11 cellular contexts compared by ENCODE assay signal in the genomic region with DNA sequence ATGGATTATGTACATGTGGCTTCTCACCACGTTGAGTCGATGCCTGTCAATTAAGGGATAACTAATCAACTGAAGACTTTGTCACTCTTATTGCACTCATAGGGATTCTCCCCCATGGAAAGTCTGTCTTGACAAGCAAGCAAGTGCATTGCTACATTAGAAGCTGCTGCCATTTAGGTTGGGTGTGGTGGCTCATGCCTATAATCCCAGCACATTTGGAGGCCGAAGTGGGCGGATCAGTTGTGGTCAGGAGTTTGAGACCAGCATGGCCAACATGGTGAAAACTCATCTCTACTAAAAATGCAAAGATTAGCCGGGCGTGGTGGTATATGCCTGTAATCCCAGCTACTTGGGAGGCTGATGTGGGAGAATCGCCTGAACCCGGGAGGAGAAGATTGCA. TPM values are rescaled to one million over a fixed set of nuclear protein-coding genes. Genes with fewer than 3 reads are reported as not detected.
DNase-seq lines count a peak whose midpoint lies in the region; ATAC-seq, FAIRE-seq and TF ChIP-seq lines count a peak whose summit lies in the region.
"Had no signal": no experiment of that assay in that cellular context is flagged by ENCODE, and none has a peak within 500 bp of the region (broad histone marks: within the 10 kb centered on the region; RNA-seq: fewer than 3 reads in every experiment).

No MANE protein-coding gene starts in this region.

- peaks cover 9% of the 10 kb centered on the region for H3K36me3 Mint-ChIP-seq in astrocyte (ENCODE audit: low read depth, unreplicated experiment)

- H3K9me3 Mint-ChIP-seq in astrocyte (ENCODE audit: unreplicated experiment) = peaks cover 3% of the 10 kb centered on the region

- H3K27me3 ChIP-seq in left ventricle myocardium inferior (ENCODE audit: low read depth) (no peaks in the 10 kb centered on the region), astrocyte (ENCODE audit: insufficient read depth, low read length) (no peaks in the 10 kb centered on the region), muscle layer of colon (ENCODE audit: control insufficient read depth in 1 of 2, insufficient read depth in 2 of 2, low read length in 2 of 2) (no peaks in the 10 kb centered on the region), upper lobe of right lung (no peaks in the 10 kb centered on the region)

- peak overlapping the region; percentile 64 for H3K4me3 Mint-ChIP-seq in astrocyte (ENCODE audit: unreplicated experiment)

- TF ChIP-seq CTCF in left ventricle myocardium inferior (IDR thresholded peaks at IDR 0.05; ENCODE audit: borderline replicate concordance) (no peak), astrocyte (IDR thresholded peaks at IDR 0.05; ENCODE audit: insufficient read depth, low read depth, low read length) (no peak), upper lobe of right lung (IDR thresholded peaks at IDR 0.05) (no peak)

- H3K79me2 ChIP-seq in astrocyte (ENCODE audit: insufficient read depth, low read length) = no peaks in the 10 kb centered on the region

- H3K4me2 ChIP-seq in astrocyte (ENCODE audit: low read length) = no peak overlapping the region

- H3K27ac ChIP-seq in left ventricle myocardium inferior (replicated peaks) (peak overlapping the region; percentile 98), astrocyte (ENCODE audit: low read depth, low read length) (no peak overlapping the region), muscle layer of colon (ENCODE audit: low read depth, low read length) (peak overlapping the region; percentile 100), upper lobe of right lung (peak overlapping the region; percentile 94)

- H4K20me1 ChIP-seq in astrocyte (ENCODE audit: insufficient read depth, low read length) = no peaks in the 10 kb centered on the region

- no peak overlapping the region for H2AFZ ChIP-seq in astrocyte (ENCODE audit: low read depth, low read length)

- ATAC-seq in Right ventricle myocardium inferior (no peak), upper lobe of right lung (no peak)

- peak overlapping the region; percentile 89 for H3K4me3 ChIP-seq in left ventricle myocardium inferior
- no peak overlapping the region for H3K4me3 ChIP-seq in astrocyte (ENCODE audit: insufficient read depth, low read depth, low read length)
- no peak overlapping the region for H3K4me3 ChIP-seq in muscle layer of colon (ENCODE audit: low read depth in 1 of 2, low read length in 2 of 2)
- H3K4me3 ChIP-seq in upper lobe of right lung = peak overlapping the region; percentile 79

- H3K27ac Mint-ChIP-seq in astrocyte (ENCODE audit: unreplicated experiment) = peak overlapping the region; percentile 18

- no peaks in the 10 kb centered on the region for H3K36me3 ChIP-seq in left ventricle myocardium inferior
- no peaks in the 10 kb centered on the region for H3K36me3 ChIP-seq in astrocyte (ENCODE audit: insufficient read depth, low read length)
- H3K36me3 ChIP-seq in muscle layer of colon (ENCODE audit: insufficient read depth, low read length) = no peaks in the 10 kb centered on the region
- no peaks in the 10 kb centered on the region for H3K36me3 ChIP-seq in upper lobe of right lung

- FAIRE-seq in astrocyte (lab: Jason Lieb, UNC) = no peak
- FAIRE-seq: GM12892 had no signal

- peaks cover 34% of the 10 kb centered on the region for H3K4me1 ChIP-seq in left ventricle myocardium inferior
- H3K4me1 ChIP-seq in astrocyte (ENCODE audit: insufficient read depth, low read length) = no peaks in the 10 kb centered on the region
- H3K4me1 ChIP-seq in muscle layer of colon (ENCODE audit: insufficient read depth, low read length) = no peaks in the 10 kb centered on the region
- peaks cover 12% of the 10 kb centered on the region for H3K4me1 ChIP-seq in upper lobe of right lung

- intact Hi-C loops in left ventricle myocardium inferior (cut with micrococcal nuclease) = no loop called here
- intact Hi-C loops in Right ventricle myocardium inferior (cut with DNase I) = no loop called here
- intact Hi-C loops in upper lobe of right lung (cut with DNase I) = no loop called here

- H3K9ac ChIP-seq in astrocyte (ENCODE audit: low read length) (no peak overlapping the region), muscle layer of colon (ENCODE audit: low read length) (no peak overlapping the region)

- no peak for DNase-seq in left ventricle myocardium inferior
- DNase-seq in Right ventricle myocardium inferior (ENCODE audit: missing footprints) = no peak
- DNase-seq in astrocyte (ENCODE audit: low read depth) = no peak
- DNase-seq in upper lobe of right lung = no peak
- DNase-seq in DMS53 treated with DMSO at 0.1 percent for 48 hours (lab: John Stamatoyannopoulos, UW; ENCODE audit: unreplicated experiment) = no peak
- DNase-seq in NCI-H1930 (lab: John Stamatoyannopoulos, UW) = no peak
- no peak for DNase-seq in NCI-H82 treated with DMSO at 0.1 percent for 48 hours (lab: John Stamatoyannopoulos, UW; ENCODE audit: unreplicated experiment)
- DNase-seq: islet precursor cell, NCI-H2171 had no signal

- peaks cover 26% of the 10 kb centered on the region for H3K4me1 Mint-ChIP-seq in astrocyte (ENCODE audit: low read depth, unreplicated experiment)

- H3K9me3 ChIP-seq in left ventricle myocardium inferior (replicated peaks) = no peaks in the 10 kb centered on the region
- peaks cover 6% of the 10 kb centered on the region for H3K9me3 ChIP-seq in astrocyte (ENCODE audit: insufficient read depth, low read depth, low read length)
- no peaks in the 10 kb centered on the region for H3K9me3 ChIP-seq in muscle layer of colon (ENCODE audit: low read length)
- H3K9me3 ChIP-seq in upper lobe of right lung = no peaks in the 10 kb centered on the region

- no peaks in the 10 kb centered on the region for H3K27me3 Mint-ChIP-seq in astrocyte (ENCODE audit: low read depth, unreplicated experiment)

RNA-seq across cellular contexts. Expression of gene ZNF846, which starts 18.3 kb away (rescaled TPM):
- 6.9 TPM for total RNA-seq in left ventricle myocardium inferior
- 9.3 TPM for total RNA-seq in Right ventricle myocardium inferior
- 13.7 and 14.4 TPM in 2 replicates for total RNA-seq in astrocyte
- total RNA-seq in upper lobe of right lung = 10.2 TPM

RNA-seq across cellular contexts. Expression of gene FBXL12, which starts 32.1 kb away (rescaled TPM):
- total RNA-seq in left ventricle myocardium inferior = 10.0 TPM
- total RNA-seq in Right ventricle myocardium inferior = 10.4 TPM
- total RNA-seq in astrocyte = 52.3 and 54.2 TPM in 2 replicates
- total RNA-seq in upper lobe of right lung = 21.5 TPM

RNA-seq across cellular contexts. Expression of gene UBL5, which starts 40.9 kb away (rescaled TPM):
- 538 TPM for total RNA-seq in left ventricle myocardium inferior
- total RNA-seq in Right ventricle myocardium inferior = 581 TPM
- total RNA-seq in astrocyte = 519 and 547 TPM in 2 replicates
- total RNA-seq in upper lobe of right lung = 220 TPM

RNA-seq across cellular contexts. Expression of gene PIN1, which starts 48.3 kb away (rescaled TPM):
- 98.4 TPM for total RNA-seq in left ventricle myocardium inferior
- 89.2 TPM for total RNA-seq in Right ventricle myocardium inferior
- total RNA-seq in astrocyte = 102 and 109 TPM in 2 replicates
- 50.3 TPM for total RNA-seq in upper lobe of right lung

Comparison
In these comparisons a context has a peak if more than half of its experiments do, and no peak if none do; other contexts are left out.
1. H3K4me3 ChIP-seq: peak in left ventricle myocardium inferior (single experiment) and upper lobe of right lung (single experiment); none in astrocyte (single experiment) and muscle layer of colon (0 of 2).